Comparison of ENCODE assay signal across 1 cellular context in the genomic region with DNA sequence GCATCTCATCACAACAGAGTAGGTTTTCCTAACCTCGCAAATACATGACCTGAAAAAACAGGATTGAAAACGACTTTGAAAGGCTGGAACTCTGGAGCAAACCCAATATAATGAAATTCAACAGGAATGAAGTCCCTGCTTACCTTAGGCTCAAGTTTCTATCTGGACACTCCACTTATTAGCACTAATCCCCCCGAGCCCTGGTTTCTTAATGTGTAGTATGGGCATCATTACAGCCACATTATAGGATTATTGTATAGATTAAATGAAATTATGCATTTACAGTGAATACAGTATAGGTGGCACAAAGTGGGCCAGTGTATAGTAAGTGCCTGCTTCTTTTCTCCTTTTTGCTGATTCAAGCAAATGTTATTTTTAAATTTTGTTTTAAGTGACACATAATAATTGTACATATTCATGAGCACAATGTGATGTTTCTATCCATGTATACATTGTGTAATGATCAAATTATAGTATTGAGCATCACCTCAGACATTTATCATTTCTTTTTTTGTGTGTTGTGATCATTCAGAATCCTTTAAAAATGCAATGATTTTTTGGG.
TF ChIP-seq lines count a peak whose summit lies in the region.

No MANE protein-coding gene starts in this region.

TF ChIP-seq in HEK293T, 16 proteins besides CTCF, POLR2A, EP300 and RAD21 (continued from another document):
- TF ChIP-seq, protein P1, sequence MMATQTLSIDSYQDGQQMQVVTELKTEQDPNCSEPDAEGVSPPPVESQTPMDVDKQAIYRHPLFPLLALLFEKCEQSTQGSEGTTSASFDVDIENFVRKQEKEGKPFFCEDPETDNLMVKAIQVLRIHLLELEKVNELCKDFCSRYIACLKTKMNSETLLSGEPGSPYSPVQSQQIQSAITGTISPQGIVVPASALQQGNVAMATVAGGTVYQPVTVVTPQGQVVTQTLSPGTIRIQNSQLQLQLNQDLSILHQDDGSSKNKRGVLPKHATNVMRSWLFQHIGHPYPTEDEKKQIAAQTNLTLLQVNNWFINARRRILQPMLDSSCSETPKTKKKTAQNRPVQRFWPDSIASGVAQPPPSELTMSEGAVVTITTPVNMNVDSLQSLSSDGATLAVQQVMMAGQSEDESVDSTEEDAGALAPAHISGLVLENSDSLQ (IDR thresholded peaks at IDR 0.05) = no peak
- TF ChIP-seq ZNF384 (IDR thresholded peaks at IDR 0.05) = no peak
TF ChIP-seq in HEK293T: peak in this region for 0.
